13 cellular contexts compared by ENCODE assay signal in genomic region chr5:55934117-55934613, GRCh38.
A peak's percentile ranks its signal among the peaks of the same experiment; 100 is the strongest.
DNase-seq lines count a peak whose midpoint lies in the region; ATAC-seq, FAIRE-seq and TF ChIP-seq lines count a peak whose summit lies in the region.
"Had no signal": no experiment of that assay in that cellular context is flagged by ENCODE, and none has a peak within 500 bp of the region (broad histone marks: within the 10 kb centered on the region; RNA-seq: fewer than 3 reads in every experiment).

No MANE protein-coding gene starts in this region.

- H3K27me3 ChIP-seq in endothelial cell of umbilical vein (ENCODE audit: control insufficient read depth in 2 of 2, insufficient read depth in 2 of 2, low read length in 2 of 2) = no peaks in the 10 kb centered on the region
- H3K27me3 ChIP-seq in mesenchymal stem cell (ENCODE audit: control insufficient read depth in 1 of 2, insufficient read depth in 1 of 2, low read length in 2 of 2) = no peaks in the 10 kb centered on the region
- H3K27me3 ChIP-seq in gastroesophageal sphincter = no peaks in the 10 kb centered on the region

- H3K18ac ChIP-seq in mesenchymal stem cell (ENCODE audit: low read depth in 1 of 2, low read length in 2 of 2) = no peak overlapping the region

- no peaks in the 10 kb centered on the region for H3K79me2 ChIP-seq in endothelial cell of umbilical vein (ENCODE audit: control insufficient read depth, insufficient read depth, low read length)

- WGBS in mesenchymal stem cell = 96% methylated on average over 9 of the region's 9 CpGs
- 93 to 94% methylated on average over 3 to 9 of the region's 9 CpGs for whole genome bisulfite sequencing in gastroesophageal sphincter (ENCODE audit: low coverage in 1 of 2), 2 donors

- TF ChIP-seq CTCF in endothelial cell of umbilical vein (IDR thresholded peaks at IDR 0.05; ENCODE audit: extremely low read depth in 1 of 2, insufficient read depth in 1 of 2, low read depth in 1 of 2, low read length in 2 of 2) = no peak
- TF ChIP-seq CTCF in gastroesophageal sphincter (IDR thresholded peaks at IDR 0.05) = no peak

- H3K23ac ChIP-seq in mesenchymal stem cell (ENCODE audit: low read length in 2 of 2) = no peak overlapping the region

- H2BK5ac ChIP-seq in mesenchymal stem cell (ENCODE audit: low read depth, low read length, poor library complexity, severe bottlenecking) = no peak overlapping the region

- H3K9ac ChIP-seq in endothelial cell of umbilical vein (replicated peaks; ENCODE audit: extremely low read depth, insufficient read depth, low read length) (no peak overlapping the region), mesenchymal stem cell (ENCODE audit: low read length) (no peak overlapping the region)
- H3K9ac ChIP-seq: SK-N-SH had no signal

- H3K27ac ChIP-seq in endothelial cell of umbilical vein (ENCODE audit: insufficient read depth, low read depth, low read length) (no peak overlapping the region), mesenchymal stem cell (ENCODE audit: low read length, poor library complexity, severe bottlenecking) (no peak overlapping the region), gastroesophageal sphincter (no peak overlapping the region)

- no peak overlapping the region for H2AFZ ChIP-seq in endothelial cell of umbilical vein (ENCODE audit: low read depth, low read length)
- no peak overlapping the region for H2AFZ ChIP-seq in mesenchymal stem cell (ENCODE audit: low read depth, low read length)

- no TSS peak for BruUV-seq in endothelial cell of umbilical vein (replicated peaks; lab: Mats Ljungman, UMichigan)

- H3K9me1 ChIP-seq in endothelial cell of umbilical vein (replicated peaks; ENCODE audit: control insufficient read depth, extremely low read depth, insufficient read depth, low read length) = no peaks in the 10 kb centered on the region

- H3K36me3 ChIP-seq in endothelial cell of umbilical vein (ENCODE audit: control insufficient read depth in 2 of 2, extremely low read depth in 1 of 2, insufficient read depth in 2 of 2, low read length in 2 of 2) (peaks cover 0 to 5% of the 10 kb centered on the region in 2 experiments), mesenchymal stem cell (ENCODE audit: control insufficient read depth in 1 of 2, insufficient read depth in 2 of 2, low read depth in 1 of 2, low read length in 2 of 2) (peaks cover 0 to 47% of the 10 kb centered on the region in 2 experiments), gastroesophageal sphincter (peaks cover 2 to 37% of the 10 kb centered on the region in 2 donors)

- no peaks in the 10 kb centered on the region for H3K79me1 ChIP-seq in mesenchymal stem cell (replicated peaks; ENCODE audit: low read length, poor library complexity, severe bottlenecking)

- H3K4me2 ChIP-seq in endothelial cell of umbilical vein (ENCODE audit: insufficient read depth, low read length) = no peak overlapping the region
- no peak overlapping the region for H3K4me2 ChIP-seq in mesenchymal stem cell (ENCODE audit: low read length, poor library complexity, severe bottlenecking)
- H3K4me2 ChIP-seq: SK-N-SH had no signal

- DNase-seq in DMS53 (lab: John Stamatoyannopoulos, UW) (peak; percentile 95), NCI-H510A treated with DMSO at 0.1 percent for 48 hours (lab: John Stamatoyannopoulos, UW) (peak; percentile 49), endothelial cell of umbilical vein (ENCODE audit: low read depth, low spot score) (no peak), mesenchymal stem cell (no peak), NCI-H226 (no peak)
- DNase-seq: DMS 273 treated with DMSO at 0.1 percent for 48 hours; effector CD4-positive, alpha-beta T cell; foreskin melanocyte; HCEC 1CT; SK-N-SH had no signal

- H3K4me1 ChIP-seq in endothelial cell of umbilical vein (ENCODE audit: control insufficient read depth, extremely low read depth, insufficient read depth, low read length) (no peaks in the 10 kb centered on the region), mesenchymal stem cell (ENCODE audit: control insufficient read depth, insufficient read depth, low read depth, low read length) (peaks cover 3% of the 10 kb centered on the region), gastroesophageal sphincter (peaks cover 0 to 9% (median 0%) of the 10 kb centered on the region in 3 donors)

- H2BK15ac ChIP-seq in mesenchymal stem cell (ENCODE audit: low read depth, poor library complexity, severe bottlenecking) = no peak overlapping the region

- no peaks in the 10 kb centered on the region for H4K20me1 ChIP-seq in endothelial cell of umbilical vein (replicated peaks; ENCODE audit: control insufficient read depth, extremely low read depth, insufficient read depth, low read length)

- ATAC-seq in HG02571 (IDR thresholded peaks at IDR 0.05; ENCODE audit: unreplicated experiment) (no peak), GM18870 (IDR thresholded peaks at IDR 0.05; ENCODE audit: unreplicated experiment) (no peak), gastroesophageal sphincter (no peak)

- peak overlapping the region; percentile 69 for H4K8ac ChIP-seq in mesenchymal stem cell (ENCODE audit: low read length)

- TF ChIP-seq POLR2A in endothelial cell of umbilical vein (IDR thresholded peaks at IDR 0.05; ENCODE audit: low read depth, low read length) (peak; percentile 60), gastroesophageal sphincter (IDR thresholded peaks at IDR 0.05) (no peak)

- no peak for FAIRE-seq in endothelial cell of umbilical vein (lab: Jason Lieb, UNC)

- no peak overlapping the region for H2AK5ac ChIP-seq in mesenchymal stem cell (ENCODE audit: low read length, severe bottlenecking)

- no peak overlapping the region for H2BK120ac ChIP-seq in mesenchymal stem cell (ENCODE audit: low read depth, low read length)

- CTCF ChIA-PET in endothelial cell of umbilical vein (lab: Charles Lee) = interaction anchor here (1.5 to 5.2 kb wide), 3 partner anchors 331 to 904 kb away, joined by 3 to 95 read pairs (median 43); no protein-coding TSS in a partner anchor

- H3K4me3 ChIP-seq in endothelial cell of umbilical vein (replicated peaks in 1 of 3; ENCODE audit: insufficient read depth in 1 of 3, low read depth in 1 of 3, low read length in 3 of 3) (no peak overlapping the region), mesenchymal stem cell (ENCODE audit: insufficient read depth in 1 of 2, low read depth in 1 of 2, low read length in 2 of 2) (no peak overlapping the region), gastroesophageal sphincter (no peak overlapping the region)

- H3K9me3 ChIP-seq in endothelial cell of umbilical vein (replicated peaks; ENCODE audit: control insufficient read depth, insufficient read depth, low read length) (no peaks in the 10 kb centered on the region), mesenchymal stem cell (ENCODE audit: control insufficient read depth, low read length) (no peaks in the 10 kb centered on the region), gastroesophageal sphincter (no peaks in the 10 kb centered on the region)
- H3K9me3 ChIP-seq: SK-N-SH had no signal

- peak overlapping the region in 1 of 2 experiments; percentile 15 for H3K14ac ChIP-seq in mesenchymal stem cell (ENCODE audit: low read length in 2 of 2)

- dilution Hi-C loops in endothelial cell of umbilical vein (cut with MboI; ENCODE audit: extremely low pct_ligation_motif_present, low sequenced_read_pairs) = no loop called here

- H3K4ac ChIP-seq in mesenchymal stem cell (ENCODE audit: low read depth in 1 of 2, low read length in 2 of 2) = no peak overlapping the region

- H2BK12ac ChIP-seq in mesenchymal stem cell (ENCODE audit: low read length in 2 of 2) = no peak overlapping the region

- no peak for TF ChIP-seq EP300 in gastroesophageal sphincter (IDR thresholded peaks at IDR 0.05)

- H4K91ac ChIP-seq in mesenchymal stem cell (ENCODE audit: low read length) = no peak overlapping the region

- intact Hi-C loops in endothelial cell of umbilical vein (cut with micrococcal nuclease) = loop anchor here (10.0 kb wide), 1 partner anchor 901 kb away; no protein-coding TSS in a partner anchor

- POLR2A ChIA-PET in endothelial cell of umbilical vein (lab: Charles Lee) = interaction anchor here (1.0 kb wide), 1 partner anchor 189 kb away, joined by 3 read pairs; no protein-coding TSS in a partner anchor

TF ChIP-seq in endothelial cell of umbilical vein, 7 proteins besides CTCF, POLR2A, EP300 and RAD21:
- no peak for TF ChIP-seq JUN (IDR thresholded peaks at IDR 0.05; ENCODE audit: borderline replicate concordance, insufficient read depth, insufficient read length, low read depth)
- TF ChIP-seq FOS (IDR thresholded peaks at IDR 0.05; ENCODE audit: borderline replicate concordance, insufficient read depth, low read length) = no peak
- TF ChIP-seq POLR2AphosphoS5 (IDR thresholded peaks at IDR 0.05; ENCODE audit: insufficient read depth, low read depth, low read length) = peak; percentile 38
TF ChIP-seq in endothelial cell of umbilical vein: peak in this region for 1.

Comparison
In these comparisons a context has a peak if more than half of its experiments do, and no peak if none do; other contexts are left out.
1. DNase-seq: peak in DMS53 (single experiment) and NCI-H510A treated with DMSO at 0.1 percent for 48 hours (single experiment); none in endothelial cell of umbilical vein (single experiment), mesenchymal stem cell (single experiment) and NCI-H226 (single experiment).